Comparison of ENCODE assay signal across 18 cellular contexts in genomic region chr19:15843823-15844222, GRCh38. TPM values are rescaled to one million over a fixed set of nuclear protein-coding genes. Genes with fewer than 3 reads are reported as not detected.
DNase-seq lines count a peak whose midpoint lies in the region; ATAC-seq and TF ChIP-seq lines count a peak whose summit lies in the region.
"Not testable (repeated sequence)": the region's sequence is repeated elsewhere in the genome, so short reads cannot be mapped to it uniquely, and the experiment has no call there.
"Had no signal": no experiment of that assay in that cellular context is flagged by ENCODE, and none has a peak within 500 bp of the region (broad histone marks: within the 10 kb centered on the region; RNA-seq: fewer than 3 reads in every experiment).

No MANE protein-coding gene starts in this region.

- not testable (repeated sequence) for TF ChIP-seq POLR2A in adrenal gland (IDR thresholded peaks at IDR 0.05)

- DNase-seq in DMS79 (lab: John Stamatoyannopoulos, UW) (peak; percentile 57), adrenal gland (peak; percentile 35 to 82 (median 59)), right cardiac atrium (peak; percentile 53 to 78 (median 60))
- not testable (repeated sequence) for DNase-seq in T-cell; activated CD8-positive, alpha-beta T cell treated with anti-CD3 and anti-CD28 coated beads, Interleukin-2, amount 10 ng/mL, durations not matched to agents 7 days and 5 days; natural killer cell treated with Interleukin-12 subunit alpha and Interleukin-12 subunit beta and Interleukin-15 and Interleukin-18, amount 100 ng/mL, for 72 hours (ENCODE audit: low spot score)

- not testable (repeated sequence) for H3K36me3 ChIP-seq in Loucy (ENCODE audit: insufficient read depth, low read length); adrenal gland (replicated peaks in 1 of 2)

- not testable (repeated sequence) for H3K27me3 Mint-ChIP-seq in T-cell; activated CD8-positive, alpha-beta T cell treated with anti-CD3 and anti-CD28 coated beads, Interleukin-2, amount 10 ng/mL, durations not matched to agents 7 days and 5 days (ENCODE audit: low read depth); natural killer cell treated with Interleukin-12 subunit alpha and Interleukin-12 subunit beta and Interleukin-15 and Interleukin-18, amount 100 ng/mL, for 72 hours

- not testable (repeated sequence) for H3K9me3 ChIP-seq in Loucy (ENCODE audit: insufficient read depth, low read depth, low read length); adrenal gland (replicated peaks in 1 of 3); right cardiac atrium (ENCODE audit: control insufficient read depth, low read length)

- intact Hi-C loops in adrenal gland (cut with DNase I); right cardiac atrium (cut with DNase I): not testable (repeated sequence)

- peaks cover 57% of the 10 kb centered on the region for H3K4me1 ChIP-seq in Loucy (ENCODE audit: insufficient read depth, low read length, poor library complexity, severe bottlenecking)
- H3K4me1 ChIP-seq in adrenal gland (replicated peaks in 1 of 2); right cardiac atrium (ENCODE audit: control insufficient read depth, insufficient read depth, low read length): not testable (repeated sequence)

- H3K9me3 Mint-ChIP-seq in T-cell; activated CD8-positive, alpha-beta T cell treated with anti-CD3 and anti-CD28 coated beads, Interleukin-2, amount 10 ng/mL, durations not matched to agents 7 days and 5 days (ENCODE audit: insufficient read depth); natural killer cell treated with Interleukin-12 subunit alpha and Interleukin-12 subunit beta and Interleukin-15 and Interleukin-18, amount 100 ng/mL, for 72 hours: not testable (repeated sequence)

- not testable (repeated sequence) for H3K4me3 ChIP-seq in Loucy (ENCODE audit: low read length, poor library complexity, severe bottlenecking); adrenal gland; right cardiac atrium (ENCODE audit: low read length)

- not testable (repeated sequence) for H3K36me3 Mint-ChIP-seq in T-cell; activated CD8-positive, alpha-beta T cell treated with anti-CD3 and anti-CD28 coated beads, Interleukin-2, amount 10 ng/mL, durations not matched to agents 7 days and 5 days (ENCODE audit: low read depth); natural killer cell treated with Interleukin-12 subunit alpha and Interleukin-12 subunit beta and Interleukin-15 and Interleukin-18, amount 100 ng/mL, for 72 hours

- H3F3A ChIP-seq in Loucy (ENCODE audit: low read depth) = 0 out of 2 replicates have a peak, but pooled peaks cover 12% of the 10 kb centered on the region

- H3K27ac Mint-ChIP-seq in T-cell = peak overlapping the region; percentile 89 to 93
- peak overlapping the region; percentile 77 for H3K27ac Mint-ChIP-seq in activated CD8-positive, alpha-beta T cell treated with anti-CD3 and anti-CD28 coated beads, Interleukin-2, amount 10 ng/mL, durations not matched to agents 7 days and 5 days
- H3K27ac Mint-ChIP-seq in natural killer cell treated with Interleukin-12 subunit alpha and Interleukin-12 subunit beta and Interleukin-15 and Interleukin-18, amount 100 ng/mL, for 72 hours = peak overlapping the region; percentile 17 to 59

- peak in 1 of 4 experiments; percentile 42 for ATAC-seq in T-cell (replicated peaks in 1 of 4)
- ATAC-seq in activated CD8-positive, alpha-beta T cell treated with anti-CD3 and anti-CD28 coated beads, Interleukin-2, amount 10 ng/mL, durations not matched to agents 7 days and 5 days; right cardiac atrium; natural killer cell treated with Interleukin-12 subunit alpha and Interleukin-12 subunit beta and Interleukin-15 and Interleukin-18, amount 100 ng/mL, for 72 hours: not testable (repeated sequence)

- not testable (repeated sequence) for TF ChIP-seq CTCF in Loucy (conservative IDR thresholded peaks at IDR 0.05; ENCODE audit: low read length); adrenal gland (IDR thresholded peaks at IDR 0.05)

- H3K9me2 ChIP-seq in Loucy (replicated peaks; ENCODE audit: low read depth, low read length) = not testable (repeated sequence)

- H3K27me3 ChIP-seq in Loucy (ENCODE audit: insufficient read depth, low read length, poor library complexity, severe bottlenecking); adrenal gland; right cardiac atrium (ENCODE audit: control insufficient read depth, insufficient read depth): not testable (repeated sequence)

- 36 to 56% (median 46%) methylated on average over 7 to 8 of the region's 8 CpGs for WGBS in adrenal gland, 4 donors
- WGBS in right cardiac atrium = 67% methylated on average over 8 of the region's 8 CpGs

- H3K9ac ChIP-seq in Loucy (ENCODE audit: low read depth, low read length, poor library complexity, severe bottlenecking) = peak overlapping the region; percentile 17

- H2AFZ ChIP-seq in Loucy (ENCODE audit: low read length) = not testable (repeated sequence)

- CTCF ChIA-PET in T-cell (lab: Charles Lee) = interaction anchor here in 1 of 2 donors (1.1 kb wide), 1 partner anchor 341 kb away, joined by 3 read pairs; no protein-coding TSS in a partner anchor
- CTCF ChIA-PET in activated CD8-positive, alpha-beta T cell treated with anti-CD3 and anti-CD28 coated beads, Interleukin-2, amount 10 ng/mL, durations not matched to agents 7 days and 5 days (lab: Charles Lee) = interaction anchor here (0.6 to 1.7 kb wide), 6 partner anchors 9 to 300 kb away, joined by 3 to 7 read pairs (median 3); partner anchors contain the start of gene HSH2D

- POLR2A ChIA-PET in T-cell (lab: Charles Lee) = not testable (repeated sequence)
- POLR2A ChIA-PET in activated CD8-positive, alpha-beta T cell treated with anti-CD3 and anti-CD28 coated beads, Interleukin-2, amount 10 ng/mL, durations not matched to agents 7 days and 5 days (lab: Charles Lee) = interaction anchor here (0.6 kb wide), 1 partner anchor 363 kb away, joined by 3 read pairs; no protein-coding TSS in a partner anchor

- H4K20me1 ChIP-seq in Loucy (ENCODE audit: insufficient read depth, low read length, poor library complexity, severe bottlenecking) = not testable (repeated sequence)

- peak overlapping the region; percentile 75 for H3K4me2 ChIP-seq in Loucy (ENCODE audit: low read depth, low read length, poor library complexity, severe bottlenecking)

- peaks cover 46 to 49% (median 48%) of the 10 kb centered on the region in 3 donors for H3K4me1 Mint-ChIP-seq in T-cell
- H3K4me1 Mint-ChIP-seq in activated CD8-positive, alpha-beta T cell treated with anti-CD3 and anti-CD28 coated beads, Interleukin-2, amount 10 ng/mL, durations not matched to agents 7 days and 5 days (ENCODE audit: low read depth) = peaks cover 44% of the 10 kb centered on the region
- peaks cover 23 to 26% of the 10 kb centered on the region in 2 donors for H3K4me1 Mint-ChIP-seq in natural killer cell treated with Interleukin-12 subunit alpha and Interleukin-12 subunit beta and Interleukin-15 and Interleukin-18, amount 100 ng/mL, for 72 hours (ENCODE audit: low read depth in 2 of 2)

- peak overlapping the region; percentile 10 to 78 (median 49) for H3K4me3 Mint-ChIP-seq in T-cell
- H3K4me3 Mint-ChIP-seq in activated CD8-positive, alpha-beta T cell treated with anti-CD3 and anti-CD28 coated beads, Interleukin-2, amount 10 ng/mL, durations not matched to agents 7 days and 5 days = not testable (repeated sequence)
- H3K4me3 Mint-ChIP-seq in natural killer cell treated with Interleukin-12 subunit alpha and Interleukin-12 subunit beta and Interleukin-15 and Interleukin-18, amount 100 ng/mL, for 72 hours = peak overlapping the region; percentile 3

- H3K27ac ChIP-seq in adrenal gland; right cardiac atrium (ENCODE audit: low read length): not testable (repeated sequence)

- H3K79me2 ChIP-seq in Loucy (ENCODE audit: insufficient read depth, low read length) = not testable (repeated sequence)

RNA-seq across cellular contexts. Expression of gene OR10H1, which starts 28.4 kb away (rescaled TPM):
- total RNA-seq in T-cell (under 1 TPM in 1 of 5 donors, not detected in 4; 0.16 TPM), adrenal gland (not detected), right cardiac atrium (not detected)
- total RNA-seq in activated CD8-positive, alpha-beta T cell treated with anti-CD3 and anti-CD28 coated beads, Interleukin-2, amount 10 ng/mL, durations not matched to agents 7 days and 5 days = not detected
- polyA plus RNA-seq in adrenal gland (not detected), right cardiac atrium (not detected)
- under 1 TPM; 0.07 to 0.20 TPM for total RNA-seq in natural killer cell treated with Interleukin-12 subunit alpha and Interleukin-12 subunit beta and Interleukin-15 and Interleukin-18, amount 100 ng/mL, for 72 hours
- total RNA-seq: esophagus mucosa, fibroblast of villous mesenchyme, left ventricle myocardium inferior, myocyte, progenitor cell of endocrine pancreas, RPMI7951, SJCRH30, subcutaneous adipose tissue had no signal
- polyA plus RNA-seq: AG04450, BJ had no signal

RNA-seq across cellular contexts. Expression of gene CYP4F2, which starts 54.1 kb away (rescaled TPM):
- total RNA-seq in T-cell = under 1 TPM in 1 of 5 donors, not detected in 4; 0.29 TPM
- not detected for total RNA-seq in activated CD8-positive, alpha-beta T cell treated with anti-CD3 and anti-CD28 coated beads, Interleukin-2, amount 10 ng/mL, durations not matched to agents 7 days and 5 days
- total RNA-seq in adrenal gland = not detected
- polyA plus RNA-seq in adrenal gland = not detected
- not detected for total RNA-seq in right cardiac atrium
- not detected for polyA plus RNA-seq in right cardiac atrium
- total RNA-seq in natural killer cell treated with Interleukin-12 subunit alpha and Interleukin-12 subunit beta and Interleukin-15 and Interleukin-18, amount 100 ng/mL, for 72 hours = not detected
- total RNA-seq: endodermal cell, esophagus mucosa, fibroblast of villous mesenchyme, left ventricle myocardium inferior, myocyte, progenitor cell of endocrine pancreas, RPMI7951, SJCRH30, subcutaneous adipose tissue had no signal
- polyA plus RNA-seq: AG04450, BJ had no signal

RNA-seq across cellular contexts. Expression of gene OR10H5, which starts 56.4 kb away (rescaled TPM):
- not detected for total RNA-seq in T-cell
- not detected for total RNA-seq in activated CD8-positive, alpha-beta T cell treated with anti-CD3 and anti-CD28 coated beads, Interleukin-2, amount 10 ng/mL, durations not matched to agents 7 days and 5 days
- total RNA-seq in adrenal gland = not detected
- polyA plus RNA-seq in adrenal gland = not detected
- total RNA-seq in right cardiac atrium = not detected
- polyA plus RNA-seq in right cardiac atrium = not detected
- not detected for total RNA-seq in natural killer cell treated with Interleukin-12 subunit alpha and Interleukin-12 subunit beta and Interleukin-15 and Interleukin-18, amount 100 ng/mL, for 72 hours
- total RNA-seq: endodermal cell, esophagus mucosa, fibroblast of villous mesenchyme, left ventricle myocardium inferior, myocyte, progenitor cell of endocrine pancreas, RPMI7951, SJCRH30, subcutaneous adipose tissue had no signal
- polyA plus RNA-seq: AG04450, BJ had no signal

Comparison
In these comparisons a context has a peak if more than half of its experiments do, and no peak if none do; other contexts are left out.
1. H3K27ac Mint-ChIP-seq: peak in every context shown above with its lines; median percentile 91 in T-cell; 77 in activated CD8-positive, alpha-beta T cell treated with anti-CD3 and anti-CD28 coated beads, Interleukin-2, amount 10 ng/mL, durations not matched to agents 7 days and 5 days; 38 in natural killer cell treated with Interleukin-12 subunit alpha and Interleukin-12 subunit beta and Interleukin-15 and Interleukin-18, amount 100 ng/mL, for 72 hours.